Comparison of ENCODE assay signal across 20 cellular contexts in the genomic region with DNA sequence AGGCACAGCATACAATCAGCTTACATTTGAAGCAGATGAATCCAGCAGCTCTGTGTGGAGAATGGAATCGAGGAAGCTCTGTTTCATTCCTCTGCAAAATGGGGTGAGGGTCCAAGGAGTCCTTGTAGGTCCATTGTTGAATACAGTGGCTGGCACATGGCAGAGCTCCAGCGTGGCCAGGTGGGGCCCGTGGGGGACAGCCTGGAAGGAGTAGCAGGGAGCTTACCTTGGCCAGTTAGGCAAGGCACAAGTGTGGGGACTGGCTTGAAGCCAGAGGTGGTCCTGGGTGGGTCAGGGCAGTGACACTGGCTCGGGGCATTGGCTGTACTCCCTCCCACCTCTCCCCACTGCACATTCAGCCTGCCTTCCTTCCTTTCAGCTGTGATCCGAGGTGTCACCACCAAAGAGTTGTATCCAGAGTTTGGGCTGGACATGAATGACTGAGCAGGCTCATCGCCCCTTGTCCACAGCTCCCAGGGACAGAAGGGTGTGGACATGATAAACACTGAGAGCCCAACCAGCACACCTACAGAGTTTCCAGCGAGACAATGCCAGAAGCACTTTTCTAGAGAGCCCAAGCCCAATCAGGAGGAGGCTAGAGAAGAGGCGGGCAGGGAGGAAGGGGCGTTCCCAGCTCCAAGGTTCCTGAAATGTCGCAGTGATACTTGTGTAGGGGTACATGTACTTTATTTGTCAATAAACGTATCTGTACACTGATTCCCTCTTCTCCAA. TPM values are rescaled to one million over a fixed set of nuclear protein-coding genes. Genes with fewer than 3 reads are reported as not detected.
DNase-seq lines count a peak whose midpoint lies in the region; ATAC-seq and TF ChIP-seq lines count a peak whose summit lies in the region.
"Had no signal": no experiment of that assay in that cellular context is flagged by ENCODE, and none has a peak within 500 bp of the region (broad histone marks: within the 10 kb centered on the region; RNA-seq: fewer than 3 reads in every experiment).

No MANE protein-coding gene starts in this region.

- WGBS in IMR-90 (ENCODE audit: extremely low coverage in 2 of 2, insufficient read length in 1 of 2), 2 experiments, result 100% methylated on average over 2 of the region's 11 CpGs; no CpG with 5 or more reads in 1 of the 2 experiments

- no peak for TF ChIP-seq POLR2A in IMR-90 (IDR thresholded peaks at IDR 0.05; ENCODE audit: low read depth, low read length)

- no peak overlapping the region for H3K14ac ChIP-seq in IMR-90 (replicated peaks; ENCODE audit: low read depth, low read length)

- H2BK5ac ChIP-seq in IMR-90 (ENCODE audit: low read depth, low read length, poor library complexity, severe bottlenecking), result no peak overlapping the region

- TF ChIP-seq RAD21 in IMR-90 (IDR thresholded peaks at IDR 0.05; ENCODE audit: low read length), result no peak

- H3K56ac ChIP-seq in IMR-90 (ENCODE audit: extremely low read depth, insufficient read depth, low read length), result no peak overlapping the region; the same call in 1 of the 2 replicates

- in situ Hi-C loops in IMR-90 (cut with MboI; ENCODE audit: low sequenced_read_pairs), result no loop called here

- no peak overlapping the region for H4K91ac ChIP-seq in IMR-90 (ENCODE audit: insufficient read depth, low read depth, low read length)

- H3K4me1 ChIP-seq in IMR-90 (ENCODE audit: control insufficient read depth, insufficient read depth, low read length) (no peaks in the 10 kb centered on the region), upper lobe of right lung (no peaks in the 10 kb centered on the region)

- H4K5ac ChIP-seq in IMR-90 (ENCODE audit: low read depth, low read length), result no peak overlapping the region

- H3K27ac Mint-ChIP-seq in nephron, result peak overlapping the region in 2 of 3 experiments; percentile 26 to 41

- H2AFZ ChIP-seq in IMR-90 (replicated peaks; ENCODE audit: low read length, poor library complexity), result no peak overlapping the region

- H3K4me2 ChIP-seq in IMR-90 (ENCODE audit: low read depth, low read length), result no peak overlapping the region
- H3K4me2 ChIP-seq: BLaER1 had no signal

- intact Hi-C loops in IMR-90 (cut with micrococcal nuclease) (no loop called here), upper lobe of right lung (cut with DNase I) (no loop called here)

- BruUV-seq in IMR-90 (replicated peaks; lab: Mats Ljungman, UMichigan), result no TSS peak

- no peak overlapping the region for H2BK120ac ChIP-seq in IMR-90 (ENCODE audit: low read depth, low read length)

- no peak overlapping the region for H3K18ac ChIP-seq in IMR-90 (ENCODE audit: low read depth, low read length)

- no peak overlapping the region for H2AK5ac ChIP-seq in IMR-90 (ENCODE audit: low read depth, low read length)

- peak overlapping the region; percentile 24 for H2AK9ac ChIP-seq in IMR-90 (replicated peaks; ENCODE audit: low read depth, low read length, poor library complexity)

- TF ChIP-seq CTCF in IMR-90 (conservative IDR thresholded peaks at IDR 0.05; ENCODE audit: low read depth, low read length), result no peak
- TF ChIP-seq CTCF in nephron (IDR thresholded peaks at IDR 0.05; ENCODE audit: unreplicated experiment in 3 of 3), result no peak
- no peak for TF ChIP-seq CTCF in upper lobe of right lung (IDR thresholded peaks at IDR 0.05)

- no peak overlapping the region for H2BK20ac ChIP-seq in IMR-90 (ENCODE audit: low read depth, low read length)

- no peak overlapping the region for H3K4ac ChIP-seq in IMR-90 (ENCODE audit: low read depth, low read length)

- no peaks in the 10 kb centered on the region for H4K20me1 ChIP-seq in IMR-90 (ENCODE audit: insufficient read depth, low read length)
- H4K20me1 ChIP-seq: BLaER1 had no signal

- H2BK15ac ChIP-seq in IMR-90 (ENCODE audit: low read depth, low read length), result no peak overlapping the region

- H3K27ac ChIP-seq in IMR-90 (ENCODE audit: insufficient read depth, low read length) (no peak overlapping the region), upper lobe of right lung (no peak overlapping the region)
- H3K27ac ChIP-seq: BLaER1, SJCRH30 had no signal

- POLR2A ChIA-PET in IMR-90 (lab: Charles Lee; ENCODE audit: unreplicated experiment), result no interaction called here

- peak; percentile 75 for DNase-seq in ELF-1 (ENCODE audit: low read depth, low spot score)
- DNase-seq in IMR-90, result no peak
- no peak for DNase-seq in upper lobe of right lung
- no peak for DNase-seq in NCI-H2107 treated with DMSO at 0.1 percent for 48 hours (lab: John Stamatoyannopoulos, UW; ENCODE audit: unreplicated experiment)
- DNase-seq in NCI-H2081 treated with DMSO at 0.1 percent for 48 hours (lab: John Stamatoyannopoulos, UW), result no peak
- no peak for DNase-seq in NCI-H226
- DNase-seq: CD4-positive, CD25-positive, alpha-beta regulatory T cell; GOT3; Kasumi-1; NCI-H1092 treated with DMSO at 0.1 percent for 48 hours; NCI-H1436; NCI-H1930; NCI-H345; NCI-H524 treated with DMSO at 0.1 percent for 48 hours; NCI-H774 had no signal

- CTCF ChIA-PET in IMR-90 (lab: Yijun Ruan, JAX), result interaction anchor here (1.2 kb wide), 1 partner anchor 53 kb away, joined by 4 read pairs; no protein-coding TSS in a partner anchor

- H3K9me3 ChIP-seq in IMR-90 (ENCODE audit: control insufficient read depth, insufficient read depth, low read length), result no peaks in the 10 kb centered on the region
- H3K9me3 ChIP-seq in upper lobe of right lung, result no peaks in the 10 kb centered on the region
- H3K9me3 ChIP-seq: BLaER1, SJCRH30 had no signal

- H3K4me3 Mint-ChIP-seq in nephron, result no peak overlapping the region
- H3K4me3 Mint-ChIP-seq: CD4-positive, CD25-positive, alpha-beta regulatory T cell had no signal

- no peak overlapping the region for H3K23ac ChIP-seq in IMR-90 (ENCODE audit: low read depth, low read length)

- peaks cover 27% of the 10 kb centered on the region for H3K36me3 ChIP-seq in IMR-90 (ENCODE audit: control insufficient read depth, insufficient read depth, low read length)
- H3K36me3 ChIP-seq in upper lobe of right lung, result peaks cover 22% of the 10 kb centered on the region

- H3K36me3 Mint-ChIP-seq in nephron (ENCODE audit: low read depth), result peaks cover 18% of the 10 kb centered on the region

- H3K4me3 ChIP-seq in IMR-90 (ENCODE audit: insufficient read depth, low read depth, low read length) (no peak overlapping the region), upper lobe of right lung (no peak overlapping the region)
- H3K4me3 ChIP-seq: BLaER1, SJCRH30 had no signal

- peaks cover 8% of the 10 kb centered on the region for H3K9me1 ChIP-seq in IMR-90 (ENCODE audit: insufficient read depth, low read length)

- H3K27me3 Mint-ChIP-seq in nephron (ENCODE audit: low read depth), result no peaks in the 10 kb centered on the region
- H3K27me3 Mint-ChIP-seq: CD4-positive, CD25-positive, alpha-beta regulatory T cell had no signal

- H4K8ac ChIP-seq in IMR-90 (ENCODE audit: low read depth in 2 of 2, low read length in 2 of 2), result no peak overlapping the region

- H3K79me1 ChIP-seq in IMR-90 (ENCODE audit: low read depth in 1 of 2, low read length in 2 of 2), result peaks cover 0 to 11% of the 10 kb centered on the region in 2 experiments; a peak in 2 of 4 replicates

- no peak for ATAC-seq in IMR-90 (ENCODE audit: low read depth)
- ATAC-seq in upper lobe of right lung, result peak; percentile 30
- ATAC-seq: Right ventricle myocardium inferior, SK-N-SH treated with all-trans-retinoic acid at 6 μM for 48 hours had no signal

- H3K4me1 Mint-ChIP-seq in nephron, result peaks cover 6% of the 10 kb centered on the region
- H3K4me1 Mint-ChIP-seq: CD4-positive, CD25-positive, alpha-beta regulatory T cell had no signal

- no peak overlapping the region for H3K9ac ChIP-seq in IMR-90 (ENCODE audit: low read depth, low read length)
- H3K9ac ChIP-seq: BLaER1 had no signal

- H3K27me3 ChIP-seq in IMR-90 (ENCODE audit: control insufficient read depth, insufficient read depth, low read length) (no peaks in the 10 kb centered on the region), upper lobe of right lung (no peaks in the 10 kb centered on the region)
- H3K27me3 ChIP-seq: BLaER1, SJCRH30 had no signal

- H3K9me3 Mint-ChIP-seq in nephron, result no peaks in the 10 kb centered on the region
- H3K9me3 Mint-ChIP-seq: CD4-positive, CD25-positive, alpha-beta regulatory T cell had no signal

- dilution Hi-C loops in IMR-90 (cut with HindIII; ENCODE audit: low sequenced_read_pairs, unreplicated experiment), result no loop called here

TF ChIP-seq in IMR-90, 13 proteins besides CTCF, POLR2A, EP300 and RAD21 (continues in another document):
- TF ChIP-seq CEBPB (IDR thresholded peaks at IDR 0.05; ENCODE audit: low read depth, low read length), result no peak

RNA-seq across cellular contexts. Expression of a gene that starts 12.4 kb away (rescaled TPM):
- total RNA-seq in IMR-90 (2012; rRNA removed) (37.5 and 38.9 TPM in 2 replicates), upper lobe of right lung (18.9 TPM)
- polyA plus RNA-seq in IMR-90 (2012; rRNA removed), result 93.5 and 99.7 TPM in 2 replicates
- 67.9 and 73.4 TPM in 2 replicates for polyA plus RNA-seq in IMR-90 (2012; cell fraction: cytosol; rRNA removed)
- 21.7 and 25.2 TPM in 2 replicates for polyA plus RNA-seq in IMR-90 (2012; cell fraction: nucleus; rRNA removed; ENCODE audit: low replicate concordance)

RNA-seq across cellular contexts. Expression of a gene that starts 12.6 kb away (rescaled TPM):
- total RNA-seq in IMR-90 (2012; rRNA removed) (118 TPM in 2 replicates), upper lobe of right lung (88.7 TPM)
- polyA plus RNA-seq in IMR-90 (2012; rRNA removed), result 124 and 146 TPM in 2 replicates
- polyA plus RNA-seq in IMR-90 (2012; cell fraction: cytosol; rRNA removed), result 69.6 and 69.8 TPM in 2 replicates
- 168 and 324 TPM in 2 replicates for polyA plus RNA-seq in IMR-90 (2012; cell fraction: nucleus; rRNA removed; ENCODE audit: low replicate concordance)

RNA-seq across cellular contexts. Expression of a gene that starts 33.8 kb away (rescaled TPM):
- total RNA-seq in IMR-90 (2012; rRNA removed), result 16.7 and 21.3 TPM in 2 replicates
- polyA plus RNA-seq in IMR-90 (2012; rRNA removed), result 17.4 and 18.0 TPM in 2 replicates
- polyA plus RNA-seq in IMR-90 (2012; cell fraction: cytosol; rRNA removed), result 11.0 TPM in 2 replicates
- polyA plus RNA-seq in IMR-90 (2012; cell fraction: nucleus; rRNA removed; ENCODE audit: low replicate concordance), result 6.4 and 11.4 TPM in 2 replicates
- total RNA-seq in upper lobe of right lung, result 19.1 TPM

RNA-seq across cellular contexts. Expression of a gene that starts 34.2 kb away (rescaled TPM):
- total RNA-seq in IMR-90 (2012; rRNA removed) (20.0 and 20.1 TPM in 2 replicates), upper lobe of right lung (31.0 TPM)
- polyA plus RNA-seq in IMR-90 (2012; rRNA removed), result 40.7 and 41.4 TPM in 2 replicates
- 39.1 and 45.7 TPM in 2 replicates for polyA plus RNA-seq in IMR-90 (2012; cell fraction: cytosol; rRNA removed)
- polyA plus RNA-seq in IMR-90 (2012; cell fraction: nucleus; rRNA removed; ENCODE audit: low replicate concordance), result 112 and 183 TPM in 2 replicates

RNA-seq across cellular contexts. Expression of a gene that starts 51.9 kb away (rescaled TPM):
- total RNA-seq in IMR-90 (2012; rRNA removed) (9.2 and 9.7 TPM in 2 replicates), upper lobe of right lung (21.4 TPM)
- polyA plus RNA-seq in IMR-90 (2012; rRNA removed), result 13.7 and 14.8 TPM in 2 replicates
- 11.7 and 14.4 TPM in 2 replicates for polyA plus RNA-seq in IMR-90 (2012; cell fraction: cytosol; rRNA removed)
- 10.3 and 25.2 TPM in 2 replicates for polyA plus RNA-seq in IMR-90 (2012; cell fraction: nucleus; rRNA removed; ENCODE audit: low replicate concordance)
